Comparison of ENCODE assay signal across 9 cellular contexts in genomic region chr10:69994262-69994661, GRCh38. TPM values are rescaled to one million over a fixed set of nuclear protein-coding genes. Genes with fewer than 3 reads are reported as not detected.
A peak's percentile ranks its signal among the peaks of the same experiment; 100 is the strongest.
DNase-seq lines count a peak whose midpoint lies in the region; ATAC-seq, FAIRE-seq and TF ChIP-seq lines count a peak whose summit lies in the region.
"Had no signal": no experiment of that assay in that cellular context is flagged by ENCODE, and none has a peak within 500 bp of the region (broad histone marks: within the 10 kb centered on the region; RNA-seq: fewer than 3 reads in every experiment).

No MANE protein-coding gene starts in this region.

- H3K36me3 ChIP-seq in breast epithelium (no peaks in the 10 kb centered on the region), NT2/D1 (ENCODE audit: insufficient read depth, insufficient read length, low read length) (no peaks in the 10 kb centered on the region), endothelial cell of umbilical vein (ENCODE audit: control insufficient read depth in 2 of 2, extremely low read depth in 1 of 2, insufficient read depth in 2 of 2, low read length in 2 of 2) (no peaks in the 10 kb centered on the region), osteoblast (ENCODE audit: insufficient read depth, low read length) (no peaks in the 10 kb centered on the region)

- TF ChIP-seq POLR2A in breast epithelium (IDR thresholded peaks at IDR 0.05) (no peak), endothelial cell of umbilical vein (IDR thresholded peaks at IDR 0.05; ENCODE audit: low read depth, low read length) (no peak)

- H2AFZ ChIP-seq in endothelial cell of umbilical vein (ENCODE audit: low read depth, low read length) (no peak overlapping the region), osteoblast (ENCODE audit: low read length) (no peak overlapping the region)

- no peak for ATAC-seq in HG02588 (IDR thresholded peaks at IDR 0.05; ENCODE audit: unreplicated experiment)

- no peaks in the 10 kb centered on the region for H3K27me3 ChIP-seq in breast epithelium
- H3K27me3 ChIP-seq in NT2/D1 (ENCODE audit: insufficient read depth, insufficient read length): no peaks in the 10 kb centered on the region
- H3K27me3 ChIP-seq in endothelial cell of umbilical vein (ENCODE audit: control insufficient read depth in 2 of 2, insufficient read depth in 2 of 2, low read length in 2 of 2): peaks cover 11 to 26% of the 10 kb centered on the region in 2 experiments
- H3K27me3 ChIP-seq in osteoblast (ENCODE audit: insufficient read depth, low read length): peaks cover 13% of the 10 kb centered on the region

- no peaks in the 10 kb centered on the region for H3K9me3 ChIP-seq in breast epithelium
- no peaks in the 10 kb centered on the region; the same call in 1 of the 2 replicates for H3K9me3 ChIP-seq in NT2/D1 (ENCODE audit: insufficient read depth, low read length)
- H3K9me3 ChIP-seq in endothelial cell of umbilical vein (replicated peaks; ENCODE audit: control insufficient read depth, insufficient read depth, low read length): no peaks in the 10 kb centered on the region
- no peaks in the 10 kb centered on the region for H3K9me3 ChIP-seq in osteoblast (ENCODE audit: low read depth, low read length)

- H3K9ac ChIP-seq in NT2/D1 (ENCODE audit: insufficient read length, low read depth): no peak overlapping the region
- H3K9ac ChIP-seq in endothelial cell of umbilical vein (replicated peaks; ENCODE audit: extremely low read depth, insufficient read depth, low read length): no peak overlapping the region

- POLR2A ChIA-PET in MCF 10A (lab: Yijun Ruan, JAX) (no interaction called here), endothelial cell of umbilical vein (lab: Charles Lee) (no interaction called here)

- no peaks in the 10 kb centered on the region for H3K4me1 Mint-ChIP-seq in MCF 10A (ENCODE audit: insufficient read depth, unreplicated experiment)
- H3K4me1 Mint-ChIP-seq: CD4-positive, alpha-beta memory T cell had no signal

- no peak overlapping the region for H3K27ac ChIP-seq in breast epithelium
- H3K27ac ChIP-seq in endothelial cell of umbilical vein (ENCODE audit: insufficient read depth, low read depth, low read length): no peak overlapping the region
- no peak overlapping the region for H3K27ac ChIP-seq in osteoblast (ENCODE audit: low read depth, low read length)

- H3K27ac Mint-ChIP-seq in MCF 10A (ENCODE audit: low read depth, unreplicated experiment): no peak overlapping the region

- no peaks in the 10 kb centered on the region for H4K20me1 ChIP-seq in endothelial cell of umbilical vein (replicated peaks; ENCODE audit: control insufficient read depth, extremely low read depth, insufficient read depth, low read length)
- H4K20me1 ChIP-seq in osteoblast (ENCODE audit: insufficient read depth, low read length): no peaks in the 10 kb centered on the region

- intact Hi-C loops in MCF 10A (cut with micrococcal nuclease): no loop called here
- intact Hi-C loops in breast epithelium (cut with DNase I; ENCODE audit: low total_unique reads): no loop called here
- intact Hi-C loops in endothelial cell of umbilical vein (cut with micrococcal nuclease): no loop called here

- H3K4me2 ChIP-seq in endothelial cell of umbilical vein (ENCODE audit: insufficient read depth, low read length) (no peak overlapping the region), osteoblast (ENCODE audit: insufficient read depth, low read length) (no peak overlapping the region)

- H3K79me2 ChIP-seq in endothelial cell of umbilical vein (ENCODE audit: control insufficient read depth, insufficient read depth, low read length): no peaks in the 10 kb centered on the region
- H3K79me2 ChIP-seq in osteoblast (ENCODE audit: insufficient read depth, low read length): no peaks in the 10 kb centered on the region

- no peaks in the 10 kb centered on the region for H3K36me3 Mint-ChIP-seq in MCF 10A (ENCODE audit: insufficient read depth, unreplicated experiment)
- H3K36me3 Mint-ChIP-seq: CD4-positive, alpha-beta memory T cell had no signal

- peaks cover 67% of the 10 kb centered on the region for H3K27me3 Mint-ChIP-seq in MCF 10A (ENCODE audit: insufficient read depth, unreplicated experiment)

- DNase-seq in MCF 10A (ENCODE audit: unreplicated experiment) (peak; percentile 54), breast epithelium (ENCODE audit: low spot score in 2 of 2) (no peak), NT2/D1 (ENCODE audit: low read depth, low spot score) (peak; percentile 16), endothelial cell of umbilical vein (ENCODE audit: low read depth, low spot score) (peak; percentile 61), osteoblast (ENCODE audit: insufficient read length, low spot score, missing footprints) (peak; percentile 93), islet precursor cell (no peak), NCI-H1436 (lab: John Stamatoyannopoulos, UW) (no peak)

- TF ChIP-seq CTCF in MCF 10A (IDR thresholded peaks at IDR 0.05; ENCODE audit: unreplicated experiment) (no peak), breast epithelium (IDR thresholded peaks at IDR 0.05) (no peak), endothelial cell of umbilical vein (IDR thresholded peaks at IDR 0.05; ENCODE audit: extremely low read depth in 1 of 2, insufficient read depth in 1 of 2, low read depth in 1 of 2, low read length in 2 of 2) (no peak), osteoblast (IDR thresholded peaks at IDR 0.05; ENCODE audit: extremely low read depth, low read depth, low read length) (no peak)

- CTCF ChIA-PET in MCF 10A (lab: Yijun Ruan, JAX) (interaction anchor here (0.9 to 1.6 kb wide), 2 partner anchors 36 to 80 kb away, joined by 3 to 4 read pairs; no protein-coding TSS in a partner anchor), endothelial cell of umbilical vein (lab: Charles Lee) (no interaction called here)

- H3K9me3 Mint-ChIP-seq in MCF 10A (ENCODE audit: unreplicated experiment): no peaks in the 10 kb centered on the region
- H3K9me3 Mint-ChIP-seq: CD4-positive, alpha-beta memory T cell had no signal

- H3K4me3 ChIP-seq in breast epithelium (no peak overlapping the region), NT2/D1 (ENCODE audit: insufficient read length, low read depth) (no peak overlapping the region), endothelial cell of umbilical vein (replicated peaks in 1 of 3; ENCODE audit: insufficient read depth in 1 of 3, low read depth in 1 of 3, low read length in 3 of 3) (no peak overlapping the region), osteoblast (ENCODE audit: insufficient read depth, low read length) (no peak overlapping the region)

- peak; percentile 76 for FAIRE-seq in endothelial cell of umbilical vein (lab: Jason Lieb, UNC)

- H3K9me1 ChIP-seq in endothelial cell of umbilical vein (replicated peaks; ENCODE audit: control insufficient read depth, extremely low read depth, insufficient read depth, low read length): no peaks in the 10 kb centered on the region

- no peak overlapping the region for H3K4me3 Mint-ChIP-seq in MCF 10A (ENCODE audit: unreplicated experiment)
- H3K4me3 Mint-ChIP-seq: CD4-positive, alpha-beta memory T cell had no signal

- dilution Hi-C loops in endothelial cell of umbilical vein (cut with MboI; ENCODE audit: extremely low pct_ligation_motif_present, low sequenced_read_pairs): no loop called here

- H3K4me1 ChIP-seq in breast epithelium (no peaks in the 10 kb centered on the region), NT2/D1 (ENCODE audit: insufficient read depth, insufficient read length) (no peaks in the 10 kb centered on the region), endothelial cell of umbilical vein (ENCODE audit: control insufficient read depth, extremely low read depth, insufficient read depth, low read length) (no peaks in the 10 kb centered on the region), osteoblast (ENCODE audit: insufficient read depth, low read length) (no peaks in the 10 kb centered on the region)

- BruUV-seq in MCF 10A (replicated peaks; lab: Mats Ljungman, UMichigan) (no TSS peak), endothelial cell of umbilical vein (replicated peaks; lab: Mats Ljungman, UMichigan) (no TSS peak)

TF ChIP-seq in endothelial cell of umbilical vein, 7 proteins besides CTCF, POLR2A, EP300 and RAD21:
- TF ChIP-seq GATA2 (IDR thresholded peaks at IDR 0.05; ENCODE audit: insufficient read depth, insufficient read length, low read depth, low read length): no peak
TF ChIP-seq in endothelial cell of umbilical vein: peak in this region for 0.

RNA-seq across cellular contexts. Expression of gene MACROH2A2, which starts 58.4 kb away (rescaled TPM):
- total RNA-seq in MCF 10A (2022) (17.6 and 21.3 TPM in 2 replicates), breast epithelium (10 to 100 TPM in 2 of 3 donors, 1 to 10 TPM in 1; 4.8 to 19.5 (median 15.4) TPM), endothelial cell of umbilical vein (not detected in 2 replicates), osteoblast (11.5 and 13.8 TPM in 2 replicates)
- polyA plus RNA-seq in endothelial cell of umbilical vein: 0.08 TPM in 1 of 2 replicates, not detected in the other
- polyA plus RNA-seq in endothelial cell of umbilical vein (2011; cell fraction: cytosol; rRNA removed): 0.08 and 0.10 TPM in 2 replicates
- polyA plus RNA-seq in endothelial cell of umbilical vein (2011; cell fraction: nucleus; rRNA removed): not detected in 2 replicates
- 0.24 and 0.72 TPM in 2 replicates for polyA plus RNA-seq in endothelial cell of umbilical vein (2012)
- not detected in 2 replicates for polyA minus RNA-seq in endothelial cell of umbilical vein
- not detected for polyA minus RNA-seq in endothelial cell of umbilical vein (2011; cell fraction: cytosol; rRNA and poly(A)+ RNA removed)
- not detected in 2 replicates for polyA minus RNA-seq in endothelial cell of umbilical vein (2011; cell fraction: nucleus; rRNA and poly(A)+ RNA removed)

Comparison
In these comparisons a context has a peak if more than half of its experiments do, and no peak if none do; other contexts are left out.
1. DNase-seq: peak in MCF 10A (single experiment), NT2/D1 (single experiment), endothelial cell of umbilical vein (single experiment) and osteoblast (single experiment); none in breast epithelium (0 of 2), islet precursor cell (single experiment) and NCI-H1436 (single experiment).